ENCODE assay signal across 19 cellular contexts in genomic region chr18:26394047-26394654, GRCh38.
DNase-seq lines count a peak whose midpoint lies in the region; ATAC-seq, FAIRE-seq and TF ChIP-seq lines count a peak whose summit lies in the region.
"Had no signal": no experiment of that assay in that cellular context is flagged by ENCODE, and none has a peak within 500 bp of the region (broad histone marks: within the 10 kb centered on the region; RNA-seq: fewer than 3 reads in every experiment).

No MANE protein-coding gene starts in this region.

- no peak for ATAC-seq in IMR-90 (ENCODE audit: low read depth)
- ATAC-seq in K562 = no peak
- ATAC-seq: CD8-positive, alpha-beta T cell had no signal

- in situ Hi-C loops in IMR-90 (cut with MboI; ENCODE audit: low sequenced_read_pairs) = no loop called here
- in situ Hi-C loops in K562 (cut with MboI) = no loop called here

- H3K79me2 ChIP-seq in K562 (ENCODE audit: control insufficient read depth, insufficient read depth, low read length) = no peaks in the 10 kb centered on the region

- H3K4ac ChIP-seq in IMR-90 (ENCODE audit: low read depth, low read length) = no peak overlapping the region

- H3K36me3 ChIP-seq in IMR-90 (ENCODE audit: control insufficient read depth, insufficient read depth, low read length) (no peaks in the 10 kb centered on the region), K562 (ENCODE audit: control insufficient read depth, insufficient read depth, low read length) (peaks cover 10% of the 10 kb centered on the region; the same call in 1 of the 3 replicates), esophagus squamous epithelium (peaks cover 0 to 13% (median 0%) of the 10 kb centered on the region in 3 donors)

- H3K9me1 ChIP-seq in IMR-90 (ENCODE audit: insufficient read depth, low read length) (no peaks in the 10 kb centered on the region), K562 (ENCODE audit: control insufficient read depth, insufficient read depth, low read length) (no peaks in the 10 kb centered on the region)

- H4K20me1 ChIP-seq in IMR-90 (ENCODE audit: insufficient read depth, low read length) (no peaks in the 10 kb centered on the region), K562 (replicated peaks; ENCODE audit: control insufficient read depth, insufficient read depth, low read length) (no peaks in the 10 kb centered on the region)
- H4K20me1 ChIP-seq: BLaER1 had no signal

- H2BK20ac ChIP-seq in IMR-90 (ENCODE audit: low read depth, low read length) = no peak overlapping the region

- H2BK5ac ChIP-seq in IMR-90 (ENCODE audit: low read depth, low read length, poor library complexity, severe bottlenecking) = no peak overlapping the region

- H2AK9ac ChIP-seq in IMR-90 (replicated peaks; ENCODE audit: low read depth, low read length, poor library complexity) = no peak overlapping the region

- FAIRE-seq in K562 (lab: Jason Lieb, UNC) = no peak
- FAIRE-seq in GM19239 (lab: Jason Lieb, UNC) = no peak
- FAIRE-seq: G401.6, GM12892, H1 had no signal

- no peak overlapping the region for H3K18ac ChIP-seq in IMR-90 (ENCODE audit: low read depth, low read length)

- H3K79me1 ChIP-seq in IMR-90 (ENCODE audit: low read depth in 1 of 2, low read length in 2 of 2) = no peaks in the 10 kb centered on the region

- dilution Hi-C loops in IMR-90 (cut with HindIII; ENCODE audit: low sequenced_read_pairs, unreplicated experiment) = no loop called here

- no peak overlapping the region for H3K4me3 ChIP-seq in IMR-90 (ENCODE audit: insufficient read depth, low read depth, low read length)
- no peak overlapping the region for H3K4me3 ChIP-seq in K562
- no peak overlapping the region for H3K4me3 ChIP-seq in fibroblast of villous mesenchyme (ENCODE audit: low read depth, low read length)
- H3K4me3 ChIP-seq in esophagus squamous epithelium = no peak overlapping the region
- H3K4me3 ChIP-seq: BLaER1, GM23248 had no signal

- H3K27me3 ChIP-seq in IMR-90 (ENCODE audit: control insufficient read depth, insufficient read depth, low read length) (peaks cover 6% of the 10 kb centered on the region), K562 (ENCODE audit: control insufficient read depth in 2 of 2, insufficient read depth in 2 of 2, low read length in 2 of 2) (no peaks in the 10 kb centered on the region), esophagus squamous epithelium (no peaks in the 10 kb centered on the region)
- H3K27me3 ChIP-seq: BLaER1 had no signal

- no peak overlapping the region for H4K5ac ChIP-seq in IMR-90 (ENCODE audit: low read depth, low read length)

- POLR2A ChIA-PET in IMR-90 (lab: Charles Lee; ENCODE audit: unreplicated experiment) = no interaction called here
- POLR2A ChIA-PET in K562 (lab: Yijun Ruan, JAX) = no interaction called here

- no peak overlapping the region for H3K23ac ChIP-seq in IMR-90 (ENCODE audit: low read depth, low read length)

- H3K14ac ChIP-seq in IMR-90 (replicated peaks; ENCODE audit: low read depth, low read length) = no peak overlapping the region

- intact Hi-C loops in IMR-90 (cut with micrococcal nuclease) = no loop called here
- intact Hi-C loops in K562 (cut with micrococcal nuclease) = no loop called here
- intact Hi-C loops in esophagus squamous epithelium (cut with DNase I) = no loop called here

- H3K4me2 ChIP-seq in IMR-90 (ENCODE audit: low read depth, low read length) (no peak overlapping the region), K562 (ENCODE audit: insufficient read depth, low read length) (no peak overlapping the region)
- H3K4me2 ChIP-seq: BLaER1 had no signal

- no peaks in the 10 kb centered on the region for H3K9me3 ChIP-seq in IMR-90 (ENCODE audit: control insufficient read depth, insufficient read depth, low read length)
- H3K9me3 ChIP-seq in K562 (replicated peaks; ENCODE audit: control insufficient read depth, insufficient read depth, low read depth, low read length) = no peaks in the 10 kb centered on the region
- no peaks in the 10 kb centered on the region for H3K9me3 ChIP-seq in esophagus squamous epithelium
- H3K9me3 ChIP-seq: BLaER1, Caco-2 had no signal

- DNase-seq in IMR-90 (no peak), K562 (ENCODE audit: extremely low read depth in 1 of 4, low spot score in 3 of 4) (no peak), fibroblast of villous mesenchyme (ENCODE audit: low read depth) (peak; percentile 19), GM19239 (ENCODE audit: insufficient read length, low spot score) (no peak), NCI-H526 (lab: John Stamatoyannopoulos, UW) (no peak), esophagus squamous epithelium (lab: John Stamatoyannopoulos, UW) (no peak)
- DNase-seq: Caco-2; CD4-positive, CD25-positive, alpha-beta regulatory T cell; CD8-positive, alpha-beta T cell; DMS153; DND-41; GM23248; H7; HCEC 1CT had no signal

- no peak overlapping the region for H2BK15ac ChIP-seq in IMR-90 (ENCODE audit: low read depth, low read length)

- CTCF ChIA-PET in IMR-90 (lab: Yijun Ruan, JAX) (interaction anchor here (0.5 kb wide), 1 partner anchor 155 kb away, joined by 3 read pairs; no protein-coding TSS in a partner anchor), K562 (lab: Yijun Ruan, JAX; ENCODE audit: low intra/inter-chr PET ratio) (no interaction called here)

- no peak for TF ChIP-seq EP300 in K562 (IDR thresholded peaks at IDR 0.05; ENCODE audit: low read length)

- H3K4me1 ChIP-seq in IMR-90 (ENCODE audit: control insufficient read depth, insufficient read depth, low read length) (no peaks in the 10 kb centered on the region), K562 (replicated peaks in 1 of 2; ENCODE audit: control insufficient read depth in 2 of 2, insufficient read depth in 2 of 2, low read length in 2 of 2) (no peaks in the 10 kb centered on the region), esophagus squamous epithelium (no peaks in the 10 kb centered on the region)
- H3K4me1 ChIP-seq: BLaER1, Caco-2 had no signal

- no peak overlapping the region for H2AK5ac ChIP-seq in IMR-90 (ENCODE audit: low read depth, low read length)

- H3K9ac ChIP-seq in IMR-90 (ENCODE audit: low read depth, low read length) (no peak overlapping the region), K562 (ENCODE audit: insufficient read depth in 1 of 2, low read depth in 2 of 2, low read length in 2 of 2) (no peak overlapping the region)
- H3K9ac ChIP-seq: BLaER1, GM23248 had no signal

- WGBS in IMR-90 (ENCODE audit: extremely low coverage in 2 of 2, insufficient read length in 1 of 2), 2 experiments = no CpG with 5 or more reads among the region's 5 CpGs
- 31% methylated on average over 5 of the region's 5 CpGs for WGBS in K562 (ENCODE audit: insufficient coverage, low coverage, missing lambda C conversion rate)
- WGBS in esophagus squamous epithelium, 2 donors = 73 to 78% methylated on average over 5 of the region's 5 CpGs

- no peak for TF ChIP-seq CTCF in IMR-90 (conservative IDR thresholded peaks at IDR 0.05; ENCODE audit: low read depth, low read length)
- TF ChIP-seq CTCF in K562 (IDR thresholded peaks at IDR 0.05 in 2 of 3, conservative IDR thresholded peaks at IDR 0.05 in 1 of 3; ENCODE audit: insufficient read depth in 2 of 3, low read depth in 1 of 3, low read length in 3 of 3) = no peak
- no peak for TF ChIP-seq CTCF in fibroblast of villous mesenchyme (IDR thresholded peaks at IDR 0.05; ENCODE audit: insufficient read depth, low read depth, low read length)
- TF ChIP-seq CTCF in esophagus squamous epithelium (IDR thresholded peaks at IDR 0.05) = no peak

- no peak for TF ChIP-seq POLR2A in IMR-90 (IDR thresholded peaks at IDR 0.05; ENCODE audit: low read depth, low read length)
- no peak for TF ChIP-seq POLR2A in K562 (conservative IDR thresholded peaks at IDR 0.05)
- no peak for TF ChIP-seq POLR2A in esophagus squamous epithelium (IDR thresholded peaks at IDR 0.05)

- no peak overlapping the region for H4K91ac ChIP-seq in IMR-90 (ENCODE audit: insufficient read depth, low read depth, low read length)

- no peak overlapping the region for H3K56ac ChIP-seq in IMR-90 (ENCODE audit: extremely low read depth, insufficient read depth, low read length)

- H2BK120ac ChIP-seq in IMR-90 (ENCODE audit: low read depth, low read length) = no peak overlapping the region

- no peak overlapping the region for H3K27ac ChIP-seq in IMR-90 (ENCODE audit: insufficient read depth, low read length)
- no peak overlapping the region for H3K27ac ChIP-seq in K562 (ENCODE audit: extremely low read depth, low read depth, low read length)
- H3K27ac ChIP-seq in esophagus squamous epithelium = no peak overlapping the region
- H3K27ac ChIP-seq: BLaER1, C4-2B, GM23248 had no signal

- no TSS peak for BruUV-seq in IMR-90 (replicated peaks; lab: Mats Ljungman, UMichigan)
- BruUV-seq in K562 (replicated peaks; lab: Mats Ljungman, UMichigan) = no TSS peak

- TF ChIP-seq RAD21 in IMR-90 (IDR thresholded peaks at IDR 0.05; ENCODE audit: low read length) (no peak), K562 (CRISPR knock-in tag; conservative IDR thresholded peaks at IDR 0.05 in 1 of 2, IDR thresholded peaks at IDR 0.05 in 1 of 2) (no peak)

- H4K8ac ChIP-seq in IMR-90 (ENCODE audit: low read depth in 2 of 2, low read length in 2 of 2) = no peak overlapping the region

- no peak overlapping the region for H2AFZ ChIP-seq in IMR-90 (replicated peaks; ENCODE audit: low read length, poor library complexity)
- no peak overlapping the region for H2AFZ ChIP-seq in K562 (ENCODE audit: low read depth, low read length)
- H2AFZ ChIP-seq: GM23248 had no signal

TF ChIP-seq in IMR-90, 13 proteins besides CTCF, POLR2A, EP300 and RAD21:
- TF ChIP-seq MAFK (IDR thresholded peaks at IDR 0.05; ENCODE audit: low read depth, low read length) (peak; percentile 73), MAZ (IDR thresholded peaks at IDR 0.05; ENCODE audit: borderline replicate concordance, low read depth, low read length) (no peak)

TF ChIP-seq in K562, 482 proteins besides CTCF, POLR2A, EP300 and RAD21 (continues in another document):
- TF ChIP-seq MAFK (IDR thresholded peaks at IDR 0.05; ENCODE audit: low read length) = peak; percentile 54; the same call in 1 of the 2 replicates
- no peak for TF ChIP-seq RHOXF2B (CRISPR knock-in tag; conservative IDR thresholded peaks at IDR 0.05)
- TF ChIP-seq ZBTB8A (IDR thresholded peaks at IDR 0.05; ENCODE audit: partially characterized antibody) = no peak
- TF ChIP-seq CAMTA2 (CRISPR knock-in tag; conservative IDR thresholded peaks at IDR 0.05) = no peak
- no peak for TF ChIP-seq MTF1 (CRISPR knock-in tag; IDR thresholded peaks at IDR 0.05; ENCODE audit: borderline replicate concordance)
- no peak for TF ChIP-seq KLF6 (CRISPR knock-in tag; IDR thresholded peaks at IDR 0.05; ENCODE audit: borderline replicate concordance)
- peak; percentile 73 for TF ChIP-seq ZNF316 (IDR thresholded peaks at IDR 0.05)
